ENCODE assay signal across 23 cellular contexts in genomic region chr15:39667382-39668127, GRCh38.
DNase-seq lines count a peak whose midpoint lies in the region; ATAC-seq, FAIRE-seq and TF ChIP-seq lines count a peak whose summit lies in the region.
"Had no signal": no experiment of that assay in that cellular context is flagged by ENCODE, and none has a peak within 500 bp of the region (broad histone marks: within the 10 kb centered on the region; RNA-seq: fewer than 3 reads in every experiment).

No MANE protein-coding gene starts in this region.

- H3K4me1 Mint-ChIP-seq in natural killer cell: peaks cover 39 to 59% of the 10 kb centered on the region in 2 donors
- peaks cover 21 to 31% of the 10 kb centered on the region in 2 donors for H3K4me1 Mint-ChIP-seq in natural killer cell treated with Interleukin-12 subunit alpha and Interleukin-12 subunit beta and Interleukin-15 and Interleukin-18, amount 100 ng/mL, for 72 hours (ENCODE audit: low read depth in 2 of 2)
- H3K4me1 Mint-ChIP-seq: activated naive CD8-positive, alpha-beta T cell treated with anti-CD3 and anti-CD28 coated beads, Interleukin-2, amount 10 ng/mL, durations not matched to agents 7 days and 5 days had no signal

- peak in 2 of 3 donors; percentile 39 to 77 for ATAC-seq in natural killer cell
- no peak for ATAC-seq in natural killer cell treated with Interleukin-12 subunit alpha and Interleukin-12 subunit beta and Interleukin-15 and Interleukin-18, amount 100 ng/mL, for 72 hours
- no peak for ATAC-seq in HG03097 (IDR thresholded peaks at IDR 0.05; ENCODE audit: low FRiP score, unreplicated experiment)

- H3K4me1 ChIP-seq in ectodermal cell (ENCODE audit: control insufficient read depth, insufficient read depth, low read length) (peaks cover 25% of the 10 kb centered on the region), esophagus squamous epithelium (no peaks in the 10 kb centered on the region), small intestine (ENCODE audit: control insufficient read depth in 2 of 2, insufficient read depth in 1 of 2, low read depth in 1 of 2, low read length in 1 of 2) (no peaks in the 10 kb centered on the region)
- H3K4me1 ChIP-seq: left ventricle myocardium inferior had no signal

- no peaks in the 10 kb centered on the region for H3K27me3 Mint-ChIP-seq in natural killer cell (ENCODE audit: low read depth in 2 of 2)
- H3K27me3 Mint-ChIP-seq in natural killer cell treated with Interleukin-12 subunit alpha and Interleukin-12 subunit beta and Interleukin-15 and Interleukin-18, amount 100 ng/mL, for 72 hours: no peaks in the 10 kb centered on the region

- H3K4me3 ChIP-seq in ectodermal cell (ENCODE audit: insufficient read depth, low read depth, low read length) (no peak overlapping the region), esophagus squamous epithelium (no peak overlapping the region), small intestine (ENCODE audit: low read depth in 1 of 2, low read length in 2 of 2) (no peak overlapping the region)
- H3K4me3 ChIP-seq: left ventricle myocardium inferior, ovary, PC-9, skin epidermis, vagina had no signal

- WGBS in ectodermal cell, 2 experiments: 49 to 64% methylated on average over 5 of the region's 5 CpGs
- 81 to 86% methylated on average over 5 of the region's 5 CpGs for WGBS in esophagus squamous epithelium, 2 donors
- WGBS in small intestine, 3 donors: 89 to 91% (median 91%) methylated on average over 5 of the region's 5 CpGs

- peak overlapping the region; percentile 82 for H3K27ac ChIP-seq in ectodermal cell (ENCODE audit: insufficient read depth, low read depth, low read length, poor library complexity, severe bottlenecking)
- H3K27ac ChIP-seq in esophagus squamous epithelium: no peak overlapping the region
- H3K27ac ChIP-seq in small intestine (ENCODE audit: low read depth in 1 of 2, low read length in 1 of 2): no peak overlapping the region
- H3K27ac ChIP-seq: left ventricle myocardium inferior, ovary, PC-9, vagina had no signal

- no peaks in the 10 kb centered on the region for H3K9me3 Mint-ChIP-seq in natural killer cell
- H3K9me3 Mint-ChIP-seq in natural killer cell treated with Interleukin-12 subunit alpha and Interleukin-12 subunit beta and Interleukin-15 and Interleukin-18, amount 100 ng/mL, for 72 hours: no peaks in the 10 kb centered on the region
- H3K9me3 Mint-ChIP-seq: activated naive CD8-positive, alpha-beta T cell treated with anti-CD3 and anti-CD28 coated beads, Interleukin-2, amount 10 ng/mL, durations not matched to agents 7 days and 5 days; activated T-helper 1 cell treated with anti-CD3 and anti-CD28 coated beads, Interleukin-12 subunit alpha, Interleukin-12 subunit beta, Interleukin-2, Interleukin-4 antibody, amounts not matched to agents 30 ng/mL and 10 ng/mL and 1 ng/mL, durations not matched to agents 14 hours and 24 hours and 36 hours; brain; dendritic cell treated with granulocyte-macrophage colony-stimulating factor and Interleukin-4, amounts not matched to agents 40 ng/mL and 50 ng/mL, for 4 days had no signal

- no peaks in the 10 kb centered on the region for H3K27me3 ChIP-seq in ectodermal cell (ENCODE audit: control insufficient read depth, insufficient read depth, low read length, poor library complexity, severe bottlenecking)
- no peaks in the 10 kb centered on the region for H3K27me3 ChIP-seq in esophagus squamous epithelium
- H3K27me3 ChIP-seq in small intestine (ENCODE audit: control insufficient read depth in 2 of 2, insufficient read depth in 2 of 2, low read length in 2 of 2): no peaks in the 10 kb centered on the region
- H3K27me3 ChIP-seq: ovary, vagina had no signal

- peak overlapping the region; percentile 50 to 66 for H3K27ac Mint-ChIP-seq in natural killer cell
- H3K27ac Mint-ChIP-seq in natural killer cell treated with Interleukin-12 subunit alpha and Interleukin-12 subunit beta and Interleukin-15 and Interleukin-18, amount 100 ng/mL, for 72 hours: no peak overlapping the region
- H3K27ac Mint-ChIP-seq: activated naive CD8-positive, alpha-beta T cell treated with anti-CD3 and anti-CD28 coated beads, Interleukin-2, amount 10 ng/mL, durations not matched to agents 7 days and 5 days; activated T-helper 1 cell treated with anti-CD3 and anti-CD28 coated beads, Interleukin-12 subunit alpha, Interleukin-12 subunit beta, Interleukin-2, Interleukin-4 antibody, amounts not matched to agents 30 ng/mL and 10 ng/mL and 1 ng/mL, durations not matched to agents 14 hours and 24 hours and 36 hours; dendritic cell treated with granulocyte-macrophage colony-stimulating factor and Interleukin-4, amounts not matched to agents 40 ng/mL and 50 ng/mL, for 4 days had no signal

- intact Hi-C loops in natural killer cell (cut with micrococcal nuclease): loop anchor here (2.0 kb wide), 1 partner anchor 43 kb away; no protein-coding TSS in a partner anchor
- intact Hi-C loops in esophagus squamous epithelium (cut with DNase I): no loop called here

- H3K4me3 Mint-ChIP-seq in natural killer cell: no peak overlapping the region
- H3K4me3 Mint-ChIP-seq in natural killer cell treated with Interleukin-12 subunit alpha and Interleukin-12 subunit beta and Interleukin-15 and Interleukin-18, amount 100 ng/mL, for 72 hours: no peak overlapping the region
- H3K4me3 Mint-ChIP-seq: activated naive CD8-positive, alpha-beta T cell treated with anti-CD3 and anti-CD28 coated beads, Interleukin-2, amount 10 ng/mL, durations not matched to agents 7 days and 5 days; activated T-helper 1 cell treated with anti-CD3 and anti-CD28 coated beads, Interleukin-12 subunit alpha, Interleukin-12 subunit beta, Interleukin-2, Interleukin-4 antibody, amounts not matched to agents 30 ng/mL and 10 ng/mL and 1 ng/mL, durations not matched to agents 14 hours and 24 hours and 36 hours; brain; dendritic cell treated with granulocyte-macrophage colony-stimulating factor and Interleukin-4, amounts not matched to agents 40 ng/mL and 50 ng/mL, for 4 days had no signal

- FAIRE-seq in urothelium cell line (lab: Jason Lieb, UNC): no peak
- FAIRE-seq in small intestine (lab: Jason Lieb, UNC): no peak
- FAIRE-seq: GM12891 had no signal

- H3K9me3 ChIP-seq in ectodermal cell (ENCODE audit: control insufficient read depth, low read length) (no peaks in the 10 kb centered on the region), esophagus squamous epithelium (no peaks in the 10 kb centered on the region), small intestine (ENCODE audit: control insufficient read depth, low read depth) (no peaks in the 10 kb centered on the region)
- H3K9me3 ChIP-seq: left ventricle myocardium inferior, ovary, vagina had no signal

- TF ChIP-seq CTCF in natural killer cell (IDR thresholded peaks at IDR 0.05) (no peak), esophagus squamous epithelium (IDR thresholded peaks at IDR 0.05) (no peak)

- no peaks in the 10 kb centered on the region for H3K36me3 Mint-ChIP-seq in natural killer cell
- H3K36me3 Mint-ChIP-seq in natural killer cell treated with Interleukin-12 subunit alpha and Interleukin-12 subunit beta and Interleukin-15 and Interleukin-18, amount 100 ng/mL, for 72 hours: no peaks in the 10 kb centered on the region
- H3K36me3 Mint-ChIP-seq: activated naive CD8-positive, alpha-beta T cell treated with anti-CD3 and anti-CD28 coated beads, Interleukin-2, amount 10 ng/mL, durations not matched to agents 7 days and 5 days; brain had no signal

- H3K36me3 ChIP-seq in ectodermal cell (ENCODE audit: control insufficient read depth, insufficient read depth, low read length): no peaks in the 10 kb centered on the region
- H3K36me3 ChIP-seq in esophagus squamous epithelium: no peaks in the 10 kb centered on the region
- no peaks in the 10 kb centered on the region for H3K36me3 ChIP-seq in small intestine (ENCODE audit: control insufficient read depth in 2 of 2, insufficient read depth in 2 of 2, low read length in 2 of 2)
- H3K36me3 ChIP-seq: left ventricle myocardium inferior, ovary, vagina had no signal

- no peak for TF ChIP-seq POLR2A in esophagus squamous epithelium (IDR thresholded peaks at IDR 0.05)

- DNase-seq in natural killer cell (peak; percentile 19), myocyte (ENCODE audit: low read depth) (peak; percentile 24), urothelium cell line (ENCODE audit: low spot score) (no peak), esophagus squamous epithelium (lab: John Stamatoyannopoulos, UW) (no peak), small intestine (no peak)
- no peak for DNase-seq in natural killer cell treated with Interleukin-12 subunit alpha and Interleukin-12 subunit beta and Interleukin-15 and Interleukin-18, amount 100 ng/mL, for 72 hours (ENCODE audit: low spot score)
- DNase-seq: activated CD4-positive, CD25-positive, alpha-beta regulatory T cell treated with anti-CD3 and anti-CD28 coated beads, Interleukin-2, amount 50 U/mL, for 72 hours; activated CD8-positive, alpha-beta memory T cell treated with anti-CD3 and anti-CD28 coated beads for 24 hours; activated naive CD8-positive, alpha-beta T cell treated with anti-CD3 and anti-CD28 coated beads, Interleukin-2, amount 10 ng/mL, durations not matched to agents 7 days and 5 days; C1 segment of cervical spinal cord; left ventricle myocardium inferior; NCI-H1694 treated with DMSO at 0.1 percent for 48 hours; ovary; PC-9; stimulated activated CD4-positive, alpha-beta T cell treated with anti-CD3 and anti-CD28 coated beads, Interleukin-4, amount 100 ng/mL, for 4 hours had no signal

Comparison
In these comparisons a context has a peak if more than half of its experiments do, and no peak if none do; other contexts are left out.
1. ATAC-seq: peak in natural killer cell (2 of 3); none in natural killer cell treated with Interleukin-12 subunit alpha and Interleukin-12 subunit beta and Interleukin-15 and Interleukin-18, amount 100 ng/mL, for 72 hours (0 of 2) and HG03097 (single experiment).
2. DNase-seq: peak in natural killer cell (single experiment) and myocyte (single experiment); none in natural killer cell treated with Interleukin-12 subunit alpha and Interleukin-12 subunit beta and Interleukin-15 and Interleukin-18, amount 100 ng/mL, for 72 hours (single experiment), urothelium cell line (single experiment), esophagus squamous epithelium (single experiment) and small intestine (single experiment).
3. H3K27ac Mint-ChIP-seq: peak in natural killer cell (2 of 2); none in natural killer cell treated with Interleukin-12 subunit alpha and Interleukin-12 subunit beta and Interleukin-15 and Interleukin-18, amount 100 ng/mL, for 72 hours (0 of 2).